In the genomic region with DNA sequence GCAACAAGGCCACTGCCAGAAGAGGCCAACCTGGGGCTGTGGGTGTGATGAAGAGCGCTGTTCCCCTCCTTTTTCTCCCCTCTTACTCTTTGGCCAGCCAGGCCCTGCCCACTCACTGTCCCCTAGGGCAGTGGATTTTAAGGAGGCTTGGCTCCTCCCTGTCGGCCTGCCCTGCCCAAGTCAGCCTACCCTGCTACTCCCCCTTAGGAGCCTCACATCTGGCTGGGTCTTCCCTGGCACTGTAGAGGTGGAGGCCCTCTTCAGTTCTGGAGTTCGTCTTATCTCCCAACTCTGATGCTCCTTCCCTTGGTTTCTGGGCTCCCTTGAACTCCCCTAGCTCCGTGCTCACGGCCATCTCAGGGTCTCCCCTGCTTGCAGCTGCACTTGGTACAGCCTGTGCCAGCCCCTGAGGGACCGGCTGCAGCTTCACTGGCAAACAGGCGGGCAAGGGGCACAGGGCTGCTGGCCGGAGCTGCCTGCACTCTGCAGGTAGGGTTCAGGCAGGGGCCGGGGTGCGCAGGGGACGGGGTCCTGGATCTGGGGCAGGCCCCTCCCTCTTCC, we compare ENCODE assay signal across 10 cellular contexts. TPM values are rescaled to one million over a fixed set of nuclear protein-coding genes. Genes with fewer than 3 reads are reported as not detected.
DNase-seq lines count a peak whose midpoint lies in the region; ATAC-seq and TF ChIP-seq lines count a peak whose summit lies in the region.
"Had no signal": no experiment of that assay in that cellular context is flagged by ENCODE, and none has a peak within 500 bp of the region (broad histone marks: within the 10 kb centered on the region; RNA-seq: fewer than 3 reads in every experiment).

No MANE protein-coding gene starts in this region.

- intact Hi-C loops in MCF 10A (cut with micrococcal nuclease): no loop called here
- intact Hi-C loops in mammary epithelial cell (cut with micrococcal nuclease): no loop called here
- intact Hi-C loops in activated T-helper 1 cell treated with anti-CD3 and anti-CD28 coated beads, Interleukin-12 subunit alpha, Interleukin-12 subunit beta, Interleukin-2, Interleukin-4 antibody, amounts not matched to agents 30 ng/mL and 10 ng/mL and 1 ng/mL, durations not matched to agents 14 hours and 24 hours and 36 hours (cut with micrococcal nuclease): loop anchor here (5.0 kb wide), 2 partner anchors 141 to 269 kb away; partner anchors contain the start of gene ATXN7L2

- H3K4me1 ChIP-seq in mammary epithelial cell (ENCODE audit: insufficient read depth, low read length) (peaks cover 30% of the 10 kb centered on the region), thoracic aorta (ENCODE audit: control insufficient read depth in 1 of 2, low read depth in 2 of 2) (peaks cover 29 to 44% of the 10 kb centered on the region in 2 donors)

- DNase-seq in MCF 10A (ENCODE audit: unreplicated experiment) (no peak), mammary epithelial cell (no peak), left kidney (ENCODE audit: low read depth, low spot score) (peak; percentile 33), thoracic aorta (ENCODE audit: low spot score) (no peak), HEK293T (ENCODE audit: extremely low spot score) (no peak), cortex of kidney (lab: John Stamatoyannopoulos, UW) (no peak)
- DNase-seq in activated T-helper 1 cell treated with anti-CD3 and anti-CD28 coated beads, Interleukin-12 subunit alpha, Interleukin-12 subunit beta, Interleukin-2, Interleukin-4 antibody, amounts not matched to agents 30 ng/mL and 10 ng/mL and 1 ng/mL, durations not matched to agents 14 hours and 24 hours and 36 hours (ENCODE audit: low spot score): no peak
- DNase-seq: aorta; stimulated activated CD4-positive, alpha-beta T cell treated with anti-CD3 and anti-CD28 coated beads, Interleukin-4, amount 100 ng/mL, for 4 hours had no signal

- H3K27ac Mint-ChIP-seq in MCF 10A (ENCODE audit: low read depth, unreplicated experiment): peak overlapping the region; percentile 58
- peak overlapping the region; percentile 80 for H3K27ac Mint-ChIP-seq in activated T-helper 1 cell treated with anti-CD3 and anti-CD28 coated beads, Interleukin-12 subunit alpha, Interleukin-12 subunit beta, Interleukin-2, Interleukin-4 antibody, amounts not matched to agents 30 ng/mL and 10 ng/mL and 1 ng/mL, durations not matched to agents 14 hours and 24 hours and 36 hours

- no peaks in the 10 kb centered on the region for H3K27me3 Mint-ChIP-seq in MCF 10A (ENCODE audit: insufficient read depth, unreplicated experiment)
- peaks cover 2% of the 10 kb centered on the region for H3K27me3 Mint-ChIP-seq in activated T-helper 1 cell treated with anti-CD3 and anti-CD28 coated beads, Interleukin-12 subunit alpha, Interleukin-12 subunit beta, Interleukin-2, Interleukin-4 antibody, amounts not matched to agents 30 ng/mL and 10 ng/mL and 1 ng/mL, durations not matched to agents 14 hours and 24 hours and 36 hours (ENCODE audit: insufficient read depth)

- H3K4me3 ChIP-seq in mammary epithelial cell (replicated peaks in 1 of 3; ENCODE audit: insufficient read depth in 1 of 3, low read depth in 2 of 3, low read length in 3 of 3) (no peak overlapping the region), thoracic aorta (peak overlapping the region; percentile 66)

- peaks cover 61% of the 10 kb centered on the region for H3K79me2 ChIP-seq in mammary epithelial cell (ENCODE audit: insufficient read depth, low read length)

- POLR2A ChIA-PET in MCF 10A (lab: Yijun Ruan, JAX): no interaction called here
- POLR2A ChIA-PET in HEK293T (lab: Yijun Ruan, JAX): interaction anchor here (2.0 kb wide), 1 partner anchor 75 kb away, joined by 11 read pairs; the partner anchor contains the start of gene GNAI3

- H3K36me3 ChIP-seq in mammary epithelial cell (ENCODE audit: insufficient read depth, low read length) (no peaks in the 10 kb centered on the region), thoracic aorta (peaks cover 26% of the 10 kb centered on the region)

- CTCF ChIA-PET in MCF 10A (lab: Yijun Ruan, JAX): interaction anchor here (0.6 to 11.4 kb wide), 6 partner anchors 16 to 840 kb away, joined by 3 to 96 read pairs (median 4); no protein-coding TSS in a partner anchor
- CTCF ChIA-PET in mammary epithelial cell (lab: Charles Lee; ENCODE audit: low non-redundant PET): no interaction called here
- CTCF ChIA-PET in HEK293T (lab: Yijun Ruan, JAX): interaction anchor here (1.5 kb wide), 1 partner anchor 16 kb away, joined by 5 read pairs; no protein-coding TSS in a partner anchor

- no peak overlapping the region for H2AFZ ChIP-seq in mammary epithelial cell (ENCODE audit: low read depth, low read length)

- H3K4me2 ChIP-seq in mammary epithelial cell (ENCODE audit: insufficient read depth, low read depth, low read length): no peak overlapping the region

- no TSS peak for BruUV-seq in MCF 10A (replicated peaks; lab: Mats Ljungman, UMichigan)
- BruUV-seq in mammary epithelial cell (replicated peaks; lab: Mats Ljungman, UMichigan): no TSS peak

- H3K9me3 ChIP-seq in mammary epithelial cell (replicated peaks; ENCODE audit: insufficient read depth, low read length) (no peaks in the 10 kb centered on the region), thoracic aorta (no peaks in the 10 kb centered on the region)

- no peak overlapping the region for H3K4me3 Mint-ChIP-seq in MCF 10A (ENCODE audit: unreplicated experiment)
- H3K4me3 Mint-ChIP-seq in activated T-helper 1 cell treated with anti-CD3 and anti-CD28 coated beads, Interleukin-12 subunit alpha, Interleukin-12 subunit beta, Interleukin-2, Interleukin-4 antibody, amounts not matched to agents 30 ng/mL and 10 ng/mL and 1 ng/mL, durations not matched to agents 14 hours and 24 hours and 36 hours: peak overlapping the region; percentile 95

- no peak overlapping the region for H3K9ac ChIP-seq in mammary epithelial cell (ENCODE audit: insufficient read depth, low read length)

- ATAC-seq in thoracic aorta (ENCODE audit: insufficient number of reproducible peaks, low FRiP score, low read depth) (no peak), HG02852 (IDR thresholded peaks at IDR 0.05; ENCODE audit: unreplicated experiment) (no peak)

- in situ Hi-C loops in mammary epithelial cell (cut with MboI; ENCODE audit: low sequenced_read_pairs in 2 of 2): loop anchor here in 1 of 2 donors (10.0 kb wide), 1 partner anchor 79 kb away; the partner anchor contains the start of gene GNAI3

- no peaks in the 10 kb centered on the region for H3K9me3 Mint-ChIP-seq in MCF 10A (ENCODE audit: unreplicated experiment)
- H3K9me3 Mint-ChIP-seq in activated T-helper 1 cell treated with anti-CD3 and anti-CD28 coated beads, Interleukin-12 subunit alpha, Interleukin-12 subunit beta, Interleukin-2, Interleukin-4 antibody, amounts not matched to agents 30 ng/mL and 10 ng/mL and 1 ng/mL, durations not matched to agents 14 hours and 24 hours and 36 hours: no peaks in the 10 kb centered on the region

- no peak for TF ChIP-seq CTCF in MCF 10A (IDR thresholded peaks at IDR 0.05; ENCODE audit: unreplicated experiment)
- no peak for TF ChIP-seq CTCF in mammary epithelial cell (conservative IDR thresholded peaks at IDR 0.05 in 1 of 2, IDR thresholded peaks at IDR 0.05 in 1 of 2; ENCODE audit: extremely low read depth in 1 of 2, insufficient read depth in 1 of 2, low read depth in 1 of 2, low read length in 2 of 2)
- no peak for TF ChIP-seq CTCF in thoracic aorta (IDR thresholded peaks at IDR 0.05)

- H3K36me3 Mint-ChIP-seq in MCF 10A (ENCODE audit: insufficient read depth, unreplicated experiment): peaks cover 12% of the 10 kb centered on the region
- peaks cover 17% of the 10 kb centered on the region for H3K36me3 Mint-ChIP-seq in activated T-helper 1 cell treated with anti-CD3 and anti-CD28 coated beads, Interleukin-12 subunit alpha, Interleukin-12 subunit beta, Interleukin-2, Interleukin-4 antibody, amounts not matched to agents 30 ng/mL and 10 ng/mL and 1 ng/mL, durations not matched to agents 14 hours and 24 hours and 36 hours (ENCODE audit: low read depth)

- no peaks in the 10 kb centered on the region for H4K20me1 ChIP-seq in mammary epithelial cell (ENCODE audit: insufficient read depth, low read length)

- dilution Hi-C loops in mammary epithelial cell (cut with HindIII; ENCODE audit: low sequenced_read_pairs): loop anchor here (5.0 kb wide), 1 partner anchor 71 kb away; no protein-coding TSS in a partner anchor

- H3K27me3 ChIP-seq in mammary epithelial cell (ENCODE audit: insufficient read depth, low read length) (no peaks in the 10 kb centered on the region), thoracic aorta (replicated peaks; ENCODE audit: insufficient read depth) (no peaks in the 10 kb centered on the region)

- WGBS in mammary epithelial cell (ENCODE audit: low coverage, missing lambda C conversion rate): 35% methylated on average over 7 of the region's 11 CpGs

- H3K4me1 Mint-ChIP-seq in MCF 10A (ENCODE audit: insufficient read depth, unreplicated experiment): peaks cover 22% of the 10 kb centered on the region
- H3K4me1 Mint-ChIP-seq in activated T-helper 1 cell treated with anti-CD3 and anti-CD28 coated beads, Interleukin-12 subunit alpha, Interleukin-12 subunit beta, Interleukin-2, Interleukin-4 antibody, amounts not matched to agents 30 ng/mL and 10 ng/mL and 1 ng/mL, durations not matched to agents 14 hours and 24 hours and 36 hours (ENCODE audit: low read depth): peaks cover 41% of the 10 kb centered on the region

- H3K27ac ChIP-seq in mammary epithelial cell (ENCODE audit: insufficient read depth, low read depth, low read length) (no peak overlapping the region), thoracic aorta (peak overlapping the region; percentile 6 to 56)

RNA-seq across cellular contexts. Expression of gene AMPD2, which starts 4.0 kb away (rescaled TPM):
- 49.5 and 52.6 TPM in 2 replicates for total RNA-seq in MCF 10A (2022)
- 10 to 100 TPM; 29.7 to 45.2 TPM for total RNA-seq in mammary epithelial cell
- 28.3 TPM for polyA plus RNA-seq in mammary epithelial cell
- polyA minus RNA-seq in mammary epithelial cell: 36.7 TPM
- 92.4 and 100 TPM in 2 replicates for total RNA-seq in activated T-helper 1 cell treated with anti-CD3 and anti-CD28 coated beads, Interleukin-12 subunit alpha, Interleukin-12 subunit beta, Interleukin-2, Interleukin-4 antibody, amounts not matched to agents 30 ng/mL and 10 ng/mL and 1 ng/mL, durations not matched to agents 14 hours and 24 hours and 36 hours
- 100 to 1,000 TPM; 169 to 202 TPM for total RNA-seq in thoracic aorta

RNA-seq across cellular contexts. Expression of gene GNAT2, which starts 4.3 kb away (rescaled TPM):
- not detected in 2 replicates for total RNA-seq in MCF 10A (2022)
- not detected for total RNA-seq in mammary epithelial cell
- 0.20 TPM for polyA plus RNA-seq in mammary epithelial cell
- not detected for polyA minus RNA-seq in mammary epithelial cell
- 0.44 and 1.2 TPM in 2 replicates for total RNA-seq in activated T-helper 1 cell treated with anti-CD3 and anti-CD28 coated beads, Interleukin-12 subunit alpha, Interleukin-12 subunit beta, Interleukin-2, Interleukin-4 antibody, amounts not matched to agents 30 ng/mL and 10 ng/mL and 1 ng/mL, durations not matched to agents 14 hours and 24 hours and 36 hours
- total RNA-seq in thoracic aorta: not detected
- total RNA-seq: aorta had no signal
- polyA plus RNA-seq: aorta had no signal

RNA-seq across cellular contexts. Expression of gene GSTM4, which starts 32.2 kb away (rescaled TPM):
- total RNA-seq in MCF 10A (2022): 4.7 and 5.8 TPM in 2 replicates
- 1 to 10 TPM; 5.0 to 5.8 TPM for total RNA-seq in mammary epithelial cell
- 1.4 TPM for polyA plus RNA-seq in mammary epithelial cell
- polyA minus RNA-seq in mammary epithelial cell: 3.0 TPM
- 6.5 and 8.9 TPM in 2 replicates for total RNA-seq in activated T-helper 1 cell treated with anti-CD3 and anti-CD28 coated beads, Interleukin-12 subunit alpha, Interleukin-12 subunit beta, Interleukin-2, Interleukin-4 antibody, amounts not matched to agents 30 ng/mL and 10 ng/mL and 1 ng/mL, durations not matched to agents 14 hours and 24 hours and 36 hours
- 10 to 100 TPM; 15.7 to 28.4 TPM for total RNA-seq in thoracic aorta

RNA-seq across cellular contexts. Expression of gene GSTM2, which starts 44.2 kb away (rescaled TPM):
- 0.70 and 1.4 TPM in 2 replicates for total RNA-seq in MCF 10A (2022)
- 1 to 10 TPM; 2.9 to 6.7 TPM for total RNA-seq in mammary epithelial cell
- polyA plus RNA-seq in mammary epithelial cell: 1.6 TPM
- not detected for polyA minus RNA-seq in mammary epithelial cell
- 19.0 and 19.2 TPM in 2 replicates for total RNA-seq in activated T-helper 1 cell treated with anti-CD3 and anti-CD28 coated beads, Interleukin-12 subunit alpha, Interleukin-12 subunit beta, Interleukin-2, Interleukin-4 antibody, amounts not matched to agents 30 ng/mL and 10 ng/mL and 1 ng/mL, durations not matched to agents 14 hours and 24 hours and 36 hours
- total RNA-seq in thoracic aorta: 10 to 100 TPM; 49.0 to 72.4 TPM
